8 cellular contexts compared by ENCODE assay signal in the genomic region with DNA sequence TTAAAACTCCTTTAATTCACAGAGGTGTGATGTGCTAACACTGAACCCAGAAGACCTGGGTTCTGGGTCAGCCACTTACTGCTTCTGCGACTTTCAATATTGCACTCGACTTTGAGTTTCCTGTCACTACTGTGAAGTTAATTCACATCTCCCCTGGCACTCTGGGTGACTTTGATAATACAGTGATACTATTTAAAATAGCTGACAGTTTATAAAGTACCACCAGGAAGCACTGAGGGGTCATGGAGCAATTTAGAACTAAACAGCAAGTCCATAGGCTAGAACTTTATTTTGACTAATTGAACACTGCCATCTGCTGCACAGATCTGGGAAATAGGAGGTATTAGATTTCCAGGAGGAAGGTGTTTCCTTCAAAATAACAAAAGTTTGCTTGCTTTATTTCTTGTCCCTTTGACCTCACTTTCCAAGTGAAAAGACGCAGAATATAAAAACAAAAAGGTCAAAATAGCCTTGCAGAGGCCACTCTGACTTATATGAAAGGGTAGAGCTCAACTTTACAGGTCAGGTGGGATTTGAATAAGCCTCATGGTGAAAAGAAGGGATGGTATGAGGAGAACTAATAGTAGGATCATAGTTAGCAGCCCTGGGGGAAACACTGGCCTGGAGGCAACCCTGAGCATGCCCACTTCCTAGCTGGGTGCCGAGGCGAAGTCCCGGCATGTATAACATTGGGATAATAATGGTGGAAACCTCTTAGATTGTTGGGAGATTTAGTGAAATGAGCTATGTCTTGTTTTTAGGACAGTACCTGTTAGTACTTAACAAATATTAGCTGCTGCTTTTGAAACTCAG. TPM values are rescaled to one million over a fixed set of nuclear protein-coding genes. Genes with fewer than 3 reads are reported as not detected.
A peak's percentile ranks its signal among the peaks of the same experiment; 100 is the strongest.
DNase-seq lines count a peak whose midpoint lies in the region; ATAC-seq and TF ChIP-seq lines count a peak whose summit lies in the region.

No MANE protein-coding gene starts in this region.

- no peak overlapping the region for H3K27ac ChIP-seq in endodermal cell (ENCODE audit: low read depth, low read length)

- no peaks in the 10 kb centered on the region for H3K27me3 ChIP-seq in endodermal cell (ENCODE audit: control insufficient read depth, insufficient read depth, low read length, poor library complexity, severe bottlenecking)

- H3K27ac Mint-ChIP-seq in endodermal cell, result no peak overlapping the region
- peak overlapping the region in 3 of 10 donors; percentile 15 to 40 (median 33) for H3K27ac Mint-ChIP-seq in naive thymus-derived CD8-positive, alpha-beta T cell

- H3K4me1 ChIP-seq in endodermal cell (ENCODE audit: control insufficient read depth, insufficient read depth, low read length), result no peaks in the 10 kb centered on the region

- POLR2A ChIA-PET in naive thymus-derived CD8-positive, alpha-beta T cell (lab: Charles Lee), result interaction anchor here (0.9 to 2.5 kb wide), 4 partner anchors 10 to 244 kb away, joined by 3 to 6 read pairs (median 4); partner anchors contain the start of gene ZNF518B

- WGBS in endodermal cell (ENCODE audit: insufficient coverage in 1 of 2, insufficient read length in 1 of 2), 2 experiments, result 70 to 83% methylated on average over 2 to 6 of the region's 6 CpGs

- DNase-seq in AG20443 (ENCODE audit: low spot score) (peak; percentile 63), NCI-H774 (lab: John Stamatoyannopoulos, UW) (peak; percentile 17), endodermal cell (peak; percentile 67), activated T-cell treated with anti-CD3 and anti-CD28 coated beads for 4 hours (no peak), HCEC 1CT (no peak)
- peak in 4 of 10 donors; percentile 19 to 43 (median 28) for DNase-seq in naive thymus-derived CD8-positive, alpha-beta T cell

- H3K9ac ChIP-seq in endodermal cell (ENCODE audit: extremely low read depth, low read length, poor library complexity, severe bottlenecking), result no peak overlapping the region

- H3K27me3 Mint-ChIP-seq in endodermal cell (ENCODE audit: insufficient read depth), result no peaks in the 10 kb centered on the region
- H3K27me3 Mint-ChIP-seq in naive thymus-derived CD8-positive, alpha-beta T cell, result peaks cover 0 to 3% (median 0%) of the 10 kb centered on the region in 5 donors

- 0 out of 3 replicates have a peak, but pooled peaks have one; percentile 18 for TF ChIP-seq CTCF in GM12872 (IDR thresholded peaks at IDR 0.05; ENCODE audit: insufficient read depth, low read depth, low read length)
- TF ChIP-seq CTCF in endodermal cell (conservative IDR thresholded peaks at IDR 0.05), result peak; percentile 82

- H3K4me3 Mint-ChIP-seq in endodermal cell, result no peak overlapping the region
- no peak overlapping the region for H3K4me3 Mint-ChIP-seq in naive thymus-derived CD8-positive, alpha-beta T cell

- H3K36me3 Mint-ChIP-seq in endodermal cell (ENCODE audit: low read depth), result no peaks in the 10 kb centered on the region
- H3K36me3 Mint-ChIP-seq in naive thymus-derived CD8-positive, alpha-beta T cell, result no peaks in the 10 kb centered on the region

- no peaks in the 10 kb centered on the region for H3K36me3 ChIP-seq in endodermal cell (ENCODE audit: control insufficient read depth, insufficient read depth, low read length)

- no peaks in the 10 kb centered on the region for H3K9me3 ChIP-seq in endodermal cell (ENCODE audit: control insufficient read depth, low read length)

- no peaks in the 10 kb centered on the region for H3K9me3 Mint-ChIP-seq in endodermal cell
- H3K9me3 Mint-ChIP-seq in naive thymus-derived CD8-positive, alpha-beta T cell, result no peaks in the 10 kb centered on the region

- peak; percentile 43 to 65 for ATAC-seq in naive thymus-derived CD8-positive, alpha-beta T cell
- ATAC-seq in GM19324 (IDR thresholded peaks at IDR 0.05; ENCODE audit: low FRiP score, unreplicated experiment), result no peak

- H3K4me1 Mint-ChIP-seq in endodermal cell, result peaks cover under 1% of the 10 kb centered on the region
- peaks cover 0 to 7% (median 1%) of the 10 kb centered on the region in 4 donors for H3K4me1 Mint-ChIP-seq in naive thymus-derived CD8-positive, alpha-beta T cell

- H3K4me3 ChIP-seq in endodermal cell (ENCODE audit: low read length), result no peak overlapping the region

RNA-seq across cellular contexts. Expression of gene ZNF518B, which starts 53.4 kb away (rescaled TPM):
- 10 to 100 TPM; 46.2 to 46.4 TPM for total RNA-seq in endodermal cell
- polyA plus RNA-seq in endodermal cell (2013, experiment 1 of 2), result 32.3 TPM
- polyA plus RNA-seq in endodermal cell (2013, experiment 2 of 2), result 33.7 TPM
- 10 to 100 TPM; 59.0 to 62.5 TPM for total RNA-seq in naive thymus-derived CD8-positive, alpha-beta T cell
- 10 to 100 TPM; 12.0 to 19.7 (median 17.9) TPM for polyA plus RNA-seq in naive thymus-derived CD8-positive, alpha-beta T cell

Comparison
In these comparisons a context has a peak if more than half of its experiments do, and no peak if none do; other contexts are left out.
1. DNase-seq: peak in AG20443 (single experiment), NCI-H774 (single experiment) and endodermal cell (single experiment); none in activated T-cell treated with anti-CD3 and anti-CD28 coated beads for 4 hours (single experiment) and HCEC 1CT (single experiment).